In the genomic region with DNA sequence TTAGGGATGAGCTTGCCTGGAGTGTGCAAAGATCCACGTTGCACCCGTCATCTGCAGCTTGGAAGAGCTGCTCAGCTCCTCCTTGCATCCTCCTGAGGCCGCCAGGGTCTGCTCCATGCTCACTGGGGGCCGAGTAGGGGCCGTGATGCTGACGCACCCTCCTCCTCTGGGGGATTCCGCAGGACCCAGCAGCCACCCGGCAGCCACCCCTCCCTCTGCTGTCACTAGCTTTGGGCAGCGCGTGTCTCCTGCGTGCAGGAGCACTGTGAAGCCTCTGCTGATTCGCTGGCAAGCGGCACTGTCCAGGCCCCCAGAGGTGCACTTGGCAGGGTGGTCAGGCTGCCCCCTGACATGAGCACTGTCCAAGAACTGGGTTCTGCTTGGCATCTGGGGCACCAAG, we compare ENCODE assay signal across 31 cellular contexts.
"Had no signal": no experiment of that assay in that cellular context is flagged by ENCODE, and none has a peak within 500 bp of the region (broad histone marks: within the 10 kb centered on the region; RNA-seq: fewer than 3 reads in every experiment).

No MANE protein-coding gene starts in this region.

- H3K27me3 Mint-ChIP-seq: activated B cell treated with CpG ODN at 0.5 μM for 24 hours; activated CD4-positive, alpha-beta memory T cell treated with anti-CD3 and anti-CD28 coated beads for 36 hours; activated CD8-positive, alpha-beta memory T cell treated with anti-CD3 and anti-CD28 coated beads, Interleukin-2, amount 10 ng/mL, durations not matched to agents 7 days and 5 days; activated naive CD4-positive, alpha-beta T cell treated with anti-CD3 and anti-CD28 coated beads, Interleukin-2, amount 50 U/mL, for 24 hours; activated naive CD8-positive, alpha-beta T cell treated with anti-CD3 and anti-CD28 coated beads, Interleukin-2, amount 10 ng/mL, durations not matched to agents 7 days and 5 days; activated T-helper 17 cell treated with anti-CD3 and anti-CD28 coated beads, Interleukin-2, amount 50 U/mL, for 72 hours had no signal

- H3K36me3 ChIP-seq: MG63, SJCRH30 had no signal

- H3K9me3 ChIP-seq: body of pancreas, MG63, SJCRH30 had no signal

- H3K27ac ChIP-seq: SJCRH30 had no signal

- H3K9me3 Mint-ChIP-seq: activated B cell treated with CpG ODN at 0.5 μM for 24 hours; activated CD4-positive, alpha-beta memory T cell treated with anti-CD3 and anti-CD28 coated beads for 36 hours; activated naive CD4-positive, alpha-beta T cell treated with anti-CD3 and anti-CD28 coated beads, Interleukin-2, amount 50 U/mL, for 24 hours; activated naive CD8-positive, alpha-beta T cell treated with anti-CD3 and anti-CD28 coated beads, Interleukin-2, amount 10 ng/mL, durations not matched to agents 7 days and 5 days; activated T-cell treated with anti-CD3 and anti-CD28 coated beads, Interleukin-2, amount 50 U/mL, for 72 hours; activated T-helper 17 cell treated with anti-CD3 and anti-CD28 coated beads, Interleukin-2, amount 50 U/mL, for 72 hours had no signal

- H3K36me3 Mint-ChIP-seq: activated CD8-positive, alpha-beta memory T cell treated with anti-CD3 and anti-CD28 coated beads, Interleukin-2, amount 10 ng/mL, durations not matched to agents 7 days and 5 days had no signal

- DNase-seq: activated B cell treated with CpG ODN at 0.5 μM for 24 hours; activated CD4-positive, alpha-beta memory T cell treated with anti-CD3 and anti-CD28 coated beads for 36 hours; activated CD4-positive, alpha-beta T cell treated with anti-CD3 and anti-CD28 coated beads for 4 hours; activated CD4-positive, alpha-beta T cell treated with anti-CD3 and anti-CD28 coated beads, Interleukin-2, amount 50 U/mL, for 1 hour; activated CD4-positive, CD25-positive, alpha-beta regulatory T cell treated with anti-CD3 and anti-CD28 coated beads, Interleukin-2, amount 50 U/mL, for 72 hours; activated CD8-positive, alpha-beta memory T cell treated with anti-CD3 and anti-CD28 coated beads for 24 hours; activated CD8-positive, alpha-beta memory T cell treated with anti-CD3 and anti-CD28 coated beads, Interleukin-2, amount 10 ng/mL, durations not matched to agents 7 days and 5 days; activated CD8-positive, alpha-beta memory T cell treated with anti-CD3 and anti-CD28 coated beads, Interleukin-2, amount 50 U/mL, for 48 hours; activated effector memory CD4-positive, alpha-beta T cell treated with anti-CD3 and anti-CD28 coated beads, Interleukin-2, amount 50 U/mL, for 16 hours; activated naive CD4-positive, alpha-beta T cell treated with Interleukin-2 at 50 U/mL for 16 hours; activated naive CD8-positive, alpha-beta T cell treated with anti-CD3 and anti-CD28 coated beads, Interleukin-2, amount 10 ng/mL, durations not matched to agents 7 days and 5 days; activated T-cell treated with anti-CD3 and anti-CD28 coated beads, Interleukin-2, amount 50 U/mL, for 72 hours; body of pancreas; central memory CD4-positive, alpha-beta T cell; Kasumi-1; KG1; MG63; MV-4-11; NCI-H1092; NCI-H1436 treated with DMSO at 0.1 percent for 48 hours; NCI-H1694 treated with DMSO at 0.1 percent for 48 hours; NCI-H510A; NCI-H526 treated with DMSO at 0.1 percent for 48 hours; NCI-H774; SHP77; SJCRH30; T1000 had no signal

- H3K27me3 ChIP-seq: body of pancreas, MG63, SJCRH30 had no signal

- H3K4me1 Mint-ChIP-seq: activated B cell treated with CpG ODN at 0.5 μM for 24 hours; activated CD8-positive, alpha-beta memory T cell treated with anti-CD3 and anti-CD28 coated beads, Interleukin-2, amount 10 ng/mL, durations not matched to agents 7 days and 5 days; activated naive CD4-positive, alpha-beta T cell treated with anti-CD3 and anti-CD28 coated beads, Interleukin-2, amount 50 U/mL, for 24 hours; activated naive CD8-positive, alpha-beta T cell treated with anti-CD3 and anti-CD28 coated beads, Interleukin-2, amount 10 ng/mL, durations not matched to agents 7 days and 5 days; activated T-helper 17 cell treated with anti-CD3 and anti-CD28 coated beads, Interleukin-2, amount 50 U/mL, for 72 hours had no signal

- H3K4me3 ChIP-seq: body of pancreas, MG63, SJCRH30, SK-N-MC had no signal

- ATAC-seq: activated CD8-positive, alpha-beta memory T cell treated with anti-CD3 and anti-CD28 coated beads, Interleukin-2, amount 10 ng/mL, durations not matched to agents 7 days and 5 days; activated T-cell treated with anti-CD3 and anti-CD28 coated beads, Interleukin-2, amount 50 U/mL, for 72 hours; activated T-helper 17 cell treated with anti-CD3 and anti-CD28 coated beads, Interleukin-2, amount 50 U/mL, for 72 hours; body of pancreas; Panc1 had no signal

- H3K27ac Mint-ChIP-seq: activated B cell treated with CpG ODN at 0.5 μM for 24 hours; activated CD4-positive, alpha-beta memory T cell treated with anti-CD3 and anti-CD28 coated beads for 36 hours; activated CD8-positive, alpha-beta memory T cell treated with anti-CD3 and anti-CD28 coated beads, Interleukin-2, amount 10 ng/mL, durations not matched to agents 7 days and 5 days; activated naive CD4-positive, alpha-beta T cell treated with anti-CD3 and anti-CD28 coated beads, Interleukin-2, amount 50 U/mL, for 24 hours; activated naive CD8-positive, alpha-beta T cell treated with anti-CD3 and anti-CD28 coated beads, Interleukin-2, amount 10 ng/mL, durations not matched to agents 7 days and 5 days; activated T-cell treated with anti-CD3 and anti-CD28 coated beads, Interleukin-2, amount 50 U/mL, for 72 hours; activated T-helper 17 cell treated with anti-CD3 and anti-CD28 coated beads, Interleukin-2, amount 50 U/mL, for 72 hours had no signal

- H3K4me3 Mint-ChIP-seq: activated B cell treated with CpG ODN at 0.5 μM for 24 hours; activated CD4-positive, alpha-beta memory T cell treated with anti-CD3 and anti-CD28 coated beads for 36 hours; activated CD8-positive, alpha-beta memory T cell treated with anti-CD3 and anti-CD28 coated beads, Interleukin-2, amount 10 ng/mL, durations not matched to agents 7 days and 5 days; activated naive CD4-positive, alpha-beta T cell treated with anti-CD3 and anti-CD28 coated beads, Interleukin-2, amount 50 U/mL, for 24 hours; activated naive CD8-positive, alpha-beta T cell treated with anti-CD3 and anti-CD28 coated beads, Interleukin-2, amount 10 ng/mL, durations not matched to agents 7 days and 5 days; activated T-cell treated with anti-CD3 and anti-CD28 coated beads, Interleukin-2, amount 50 U/mL, for 72 hours; activated T-helper 17 cell treated with anti-CD3 and anti-CD28 coated beads, Interleukin-2, amount 50 U/mL, for 72 hours had no signal
